Comparison of ENCODE assay signal across 6 cellular contexts in genomic region chr12:53230971-53231858, GRCh38. TPM values are rescaled to one million over a fixed set of nuclear protein-coding genes. Genes with fewer than 3 reads are reported as not detected.
DNase-seq lines count a peak whose midpoint lies in the region; ATAC-seq lines count a peak whose summit lies in the region.

No MANE protein-coding gene starts in this region.

- H3K23ac ChIP-seq in mesendoderm (ENCODE audit: low read length), result peak overlapping the region; percentile 99

- peaks cover 4% of the 10 kb centered on the region for H3K36me3 Mint-ChIP-seq in CD4-positive, CD25-positive, alpha-beta regulatory T cell
- H3K36me3 Mint-ChIP-seq in activated naive CD8-positive, alpha-beta T cell, result no peaks in the 10 kb centered on the region

- peak overlapping the region; percentile 23 for H2BK120ac ChIP-seq in mesendoderm (ENCODE audit: low read depth, low read length)

- peak overlapping the region; percentile 75 for H3K27ac ChIP-seq in CD4-positive, CD25-positive, alpha-beta regulatory T cell (ENCODE audit: insufficient read depth, low read length, poor library complexity, severe bottlenecking)
- peak overlapping the region; percentile 17 for H3K27ac ChIP-seq in mesendoderm (ENCODE audit: low read depth, low read length)

- no CpG with 5 or more reads among the region's 19 CpGs for WGBS in mesendoderm (ENCODE audit: extremely low coverage, insufficient coverage, low lambda C conversion rate)

- H3K27ac Mint-ChIP-seq in CD4-positive, CD25-positive, alpha-beta regulatory T cell, result peak overlapping the region in 2 of 3 donors; percentile 63 to 88
- H3K27ac Mint-ChIP-seq in activated naive CD8-positive, alpha-beta T cell, result peak overlapping the region; percentile 50

- H3K18ac ChIP-seq in mesendoderm (ENCODE audit: low read length), result peak overlapping the region; percentile 46

- H3K9me3 Mint-ChIP-seq in CD4-positive, CD25-positive, alpha-beta regulatory T cell, result no peaks in the 10 kb centered on the region
- no peaks in the 10 kb centered on the region for H3K9me3 Mint-ChIP-seq in activated naive CD8-positive, alpha-beta T cell (ENCODE audit: low read depth)

- no peaks in the 10 kb centered on the region for H3K27me3 Mint-ChIP-seq in CD4-positive, CD25-positive, alpha-beta regulatory T cell
- H3K27me3 Mint-ChIP-seq in activated naive CD8-positive, alpha-beta T cell, result no peaks in the 10 kb centered on the region

- DNase-seq in CD4-positive, CD25-positive, alpha-beta regulatory T cell, result no peak
- no peak for DNase-seq in mesendoderm
- no peak for DNase-seq in NCI-H2171 (lab: John Stamatoyannopoulos, UW)
- DNase-seq in NCI-H187 treated with DMSO at 0.1 percent for 48 hours (lab: John Stamatoyannopoulos, UW), result no peak

- ATAC-seq in CD4-positive, CD25-positive, alpha-beta regulatory T cell (ENCODE audit: low read depth in 2 of 2), result no peak
- ATAC-seq in HG02588 (IDR thresholded peaks at IDR 0.05; ENCODE audit: unreplicated experiment), result no peak

- H3K27me3 ChIP-seq in CD4-positive, CD25-positive, alpha-beta regulatory T cell (ENCODE audit: control insufficient read depth, insufficient read depth, low read length), result no peaks in the 10 kb centered on the region
- no peaks in the 10 kb centered on the region for H3K27me3 ChIP-seq in mesendoderm (ENCODE audit: insufficient read depth, low read length, poor library complexity)

- no peaks in the 10 kb centered on the region for H3K79me2 ChIP-seq in mesendoderm (ENCODE audit: control insufficient read depth, insufficient read depth, low read length)

- H4K8ac ChIP-seq in mesendoderm (ENCODE audit: low read depth, low read length), result no peak overlapping the region

- H3K79me1 ChIP-seq in mesendoderm (ENCODE audit: low read length), result peaks cover 8% of the 10 kb centered on the region

- H3K4me2 ChIP-seq in mesendoderm (ENCODE audit: low read length), result peak overlapping the region; percentile 95

- peak overlapping the region; percentile 94 for H3K9ac ChIP-seq in mesendoderm (ENCODE audit: low read length)

- peak overlapping the region; percentile 97 for H3K56ac ChIP-seq in mesendoderm (ENCODE audit: low read length)

- H3K4ac ChIP-seq in mesendoderm (ENCODE audit: low read depth, low read length), result peak overlapping the region; percentile 49

- peaks cover 60% of the 10 kb centered on the region for H3K4me1 ChIP-seq in CD4-positive, CD25-positive, alpha-beta regulatory T cell (ENCODE audit: control insufficient read depth, insufficient read depth, low read length, poor library complexity, severe bottlenecking)
- peaks cover 38% of the 10 kb centered on the region for H3K4me1 ChIP-seq in mesendoderm (ENCODE audit: control insufficient read depth, low read depth, low read length)

- peak overlapping the region; percentile 59 for H2BK5ac ChIP-seq in mesendoderm (ENCODE audit: low read length)

- H2AK5ac ChIP-seq in mesendoderm (ENCODE audit: low read length), result peak overlapping the region; percentile 92

- peak overlapping the region; percentile 27 to 86 (median 80) for H3K4me3 Mint-ChIP-seq in CD4-positive, CD25-positive, alpha-beta regulatory T cell
- peak overlapping the region; percentile 65 for H3K4me3 Mint-ChIP-seq in activated naive CD8-positive, alpha-beta T cell

- peak overlapping the region; percentile 58 for H3K4me3 ChIP-seq in CD4-positive, CD25-positive, alpha-beta regulatory T cell (ENCODE audit: low read depth, low read length)
- peak overlapping the region; percentile 77 for H3K4me3 ChIP-seq in mesendoderm (ENCODE audit: low read length)

- H3K36me3 ChIP-seq in CD4-positive, CD25-positive, alpha-beta regulatory T cell (ENCODE audit: control insufficient read depth, insufficient read depth, low read length), result no peaks in the 10 kb centered on the region
- H3K36me3 ChIP-seq in mesendoderm (ENCODE audit: control insufficient read depth, insufficient read depth, low read length), result no peaks in the 10 kb centered on the region

- H3K4me1 Mint-ChIP-seq in CD4-positive, CD25-positive, alpha-beta regulatory T cell, result peaks cover 0 to 71% (median 41%) of the 10 kb centered on the region in 4 donors
- H3K4me1 Mint-ChIP-seq in activated naive CD8-positive, alpha-beta T cell (ENCODE audit: low read depth), result peaks cover 63% of the 10 kb centered on the region

- no peak overlapping the region for H2BK15ac ChIP-seq in mesendoderm (replicated peaks; ENCODE audit: low read depth)

- no peak overlapping the region for H4K5ac ChIP-seq in mesendoderm (ENCODE audit: low read length)

- no peaks in the 10 kb centered on the region for H3K9me3 ChIP-seq in CD4-positive, CD25-positive, alpha-beta regulatory T cell (ENCODE audit: control insufficient read depth in 2 of 2, low read length in 2 of 2)

RNA-seq across cellular contexts. Expression of gene RARG, which starts 0.8 kb away (rescaled TPM):
- 16.8 TPM for total RNA-seq in CD4-positive, CD25-positive, alpha-beta regulatory T cell
- 1 to 10 TPM; 1.5 to 5.1 (median 2.4) TPM for polyA plus RNA-seq in CD4-positive, CD25-positive, alpha-beta regulatory T cell
- polyA plus RNA-seq in mesendoderm (2013, experiment 1 of 2), result 28.5 TPM
- polyA plus RNA-seq in mesendoderm (2013, experiment 2 of 2), result 26.2 TPM

RNA-seq across cellular contexts. Expression of gene ITGB7, which starts 24.2 kb away (rescaled TPM):
- 297 TPM for total RNA-seq in CD4-positive, CD25-positive, alpha-beta regulatory T cell
- 100 to 1,000 TPM; 279 to 382 (median 330) TPM for polyA plus RNA-seq in CD4-positive, CD25-positive, alpha-beta regulatory T cell
- polyA plus RNA-seq in mesendoderm (2013, experiment 1 of 2), result 0.49 TPM
- 0.88 TPM for polyA plus RNA-seq in mesendoderm (2013, experiment 2 of 2)

RNA-seq across cellular contexts. Expression of gene ESPL1, which starts 36.9 kb away (rescaled TPM):
- 2.7 TPM for total RNA-seq in CD4-positive, CD25-positive, alpha-beta regulatory T cell
- polyA plus RNA-seq in CD4-positive, CD25-positive, alpha-beta regulatory T cell, result under 1 TPM in 3 of 4 donors, not detected in 1; 0.05 to 0.24 (median 0.11) TPM
- polyA plus RNA-seq in mesendoderm (2013, experiment 1 of 2), result 16.8 TPM
- 15.4 TPM for polyA plus RNA-seq in mesendoderm (2013, experiment 2 of 2)

RNA-seq across cellular contexts. Expression of gene CSAD, which starts 50.5 kb away (rescaled TPM):
- 68.0 TPM for total RNA-seq in CD4-positive, CD25-positive, alpha-beta regulatory T cell
- polyA plus RNA-seq in CD4-positive, CD25-positive, alpha-beta regulatory T cell, result 1 to 10 TPM; 1.2 to 2.3 (median 1.6) TPM
- polyA plus RNA-seq in mesendoderm (2013, experiment 1 of 2), result 3.2 TPM
- 3.5 TPM for polyA plus RNA-seq in mesendoderm (2013, experiment 2 of 2)

RNA-seq across cellular contexts. Expression of gene ZNF740, which starts 50.7 kb away (rescaled TPM):
- 32.6 TPM for total RNA-seq in CD4-positive, CD25-positive, alpha-beta regulatory T cell
- polyA plus RNA-seq in CD4-positive, CD25-positive, alpha-beta regulatory T cell, result 1 to 10 TPM; 2.3 to 3.1 (median 2.7) TPM
- 6.8 TPM for polyA plus RNA-seq in mesendoderm (2013, experiment 1 of 2)
- 7.1 TPM for polyA plus RNA-seq in mesendoderm (2013, experiment 2 of 2)
